In the genomic region with DNA sequence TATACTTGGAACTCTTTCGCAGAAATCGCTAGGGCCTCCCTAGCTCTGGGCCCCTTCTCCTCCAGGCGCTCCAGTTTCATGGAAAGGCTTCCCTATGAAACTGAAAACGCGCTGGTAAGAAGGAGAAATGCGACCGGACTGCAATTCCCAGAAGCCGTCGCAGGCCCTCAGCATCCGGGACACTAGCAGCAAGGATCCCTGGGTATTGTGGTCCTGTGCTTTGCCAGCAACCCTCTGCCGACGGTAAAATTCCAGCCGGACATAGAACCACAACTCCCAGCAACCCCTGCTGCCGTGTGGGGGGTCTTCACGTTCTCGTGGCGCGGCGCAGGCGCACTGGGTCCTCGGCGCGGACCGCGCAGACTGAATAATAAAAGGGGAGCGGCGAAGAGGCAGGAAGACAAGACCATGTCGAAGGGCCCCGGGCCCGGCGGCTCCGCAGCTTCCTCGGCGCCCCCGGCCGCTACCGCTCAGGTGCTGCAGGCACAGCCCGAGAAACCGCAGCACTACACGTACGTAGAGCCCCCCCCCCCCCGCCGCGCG, we compare ENCODE assay signal across 1 cellular context.
A peak's percentile ranks its signal among the peaks of the same experiment; 100 is the strongest.
TF ChIP-seq lines count a peak whose summit lies in the region.

A gene with protein sequence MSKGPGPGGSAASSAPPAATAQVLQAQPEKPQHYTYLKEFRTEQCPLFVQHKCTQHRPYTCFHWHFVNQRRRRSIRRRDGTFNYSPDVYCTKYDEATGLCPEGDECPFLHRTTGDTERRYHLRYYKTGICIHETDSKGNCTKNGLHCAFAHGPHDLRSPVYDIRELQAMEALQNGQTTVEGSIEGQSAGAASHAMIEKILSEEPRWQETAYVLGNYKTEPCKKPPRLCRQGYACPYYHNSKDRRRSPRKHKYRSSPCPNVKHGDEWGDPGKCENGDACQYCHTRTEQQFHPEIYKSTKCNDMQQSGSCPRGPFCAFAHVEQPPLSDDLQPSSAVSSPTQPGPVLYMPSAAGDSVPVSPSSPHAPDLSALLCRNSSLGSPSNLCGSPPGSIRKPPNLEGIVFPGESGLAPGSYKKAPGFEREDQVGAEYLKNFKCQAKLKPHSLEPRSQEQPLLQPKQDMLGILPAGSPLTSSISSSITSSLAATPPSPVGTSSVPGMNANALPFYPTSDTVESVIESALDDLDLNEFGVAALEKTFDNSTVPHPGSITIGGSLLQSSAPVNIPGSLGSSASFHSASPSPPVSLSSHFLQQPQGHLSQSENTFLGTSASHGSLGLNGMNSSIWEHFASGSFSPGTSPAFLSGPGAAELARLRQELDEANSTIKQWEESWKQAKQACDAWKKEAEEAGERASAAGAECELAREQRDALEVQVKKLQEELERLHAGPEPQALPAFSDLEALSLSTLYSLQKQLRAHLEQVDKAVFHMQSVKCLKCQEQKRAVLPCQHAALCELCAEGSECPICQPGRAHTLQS (plus strand): TSS at position 334 of the 543 bp plus-strand sequence. CDS start 75 bp downstream, at position 409.

TF ChIP-seq in HepG2, 621 proteins besides CTCF, POLR2A, EP300 and RAD21 (continued from another document and continues in another):
- TF ChIP-seq, protein P1, sequence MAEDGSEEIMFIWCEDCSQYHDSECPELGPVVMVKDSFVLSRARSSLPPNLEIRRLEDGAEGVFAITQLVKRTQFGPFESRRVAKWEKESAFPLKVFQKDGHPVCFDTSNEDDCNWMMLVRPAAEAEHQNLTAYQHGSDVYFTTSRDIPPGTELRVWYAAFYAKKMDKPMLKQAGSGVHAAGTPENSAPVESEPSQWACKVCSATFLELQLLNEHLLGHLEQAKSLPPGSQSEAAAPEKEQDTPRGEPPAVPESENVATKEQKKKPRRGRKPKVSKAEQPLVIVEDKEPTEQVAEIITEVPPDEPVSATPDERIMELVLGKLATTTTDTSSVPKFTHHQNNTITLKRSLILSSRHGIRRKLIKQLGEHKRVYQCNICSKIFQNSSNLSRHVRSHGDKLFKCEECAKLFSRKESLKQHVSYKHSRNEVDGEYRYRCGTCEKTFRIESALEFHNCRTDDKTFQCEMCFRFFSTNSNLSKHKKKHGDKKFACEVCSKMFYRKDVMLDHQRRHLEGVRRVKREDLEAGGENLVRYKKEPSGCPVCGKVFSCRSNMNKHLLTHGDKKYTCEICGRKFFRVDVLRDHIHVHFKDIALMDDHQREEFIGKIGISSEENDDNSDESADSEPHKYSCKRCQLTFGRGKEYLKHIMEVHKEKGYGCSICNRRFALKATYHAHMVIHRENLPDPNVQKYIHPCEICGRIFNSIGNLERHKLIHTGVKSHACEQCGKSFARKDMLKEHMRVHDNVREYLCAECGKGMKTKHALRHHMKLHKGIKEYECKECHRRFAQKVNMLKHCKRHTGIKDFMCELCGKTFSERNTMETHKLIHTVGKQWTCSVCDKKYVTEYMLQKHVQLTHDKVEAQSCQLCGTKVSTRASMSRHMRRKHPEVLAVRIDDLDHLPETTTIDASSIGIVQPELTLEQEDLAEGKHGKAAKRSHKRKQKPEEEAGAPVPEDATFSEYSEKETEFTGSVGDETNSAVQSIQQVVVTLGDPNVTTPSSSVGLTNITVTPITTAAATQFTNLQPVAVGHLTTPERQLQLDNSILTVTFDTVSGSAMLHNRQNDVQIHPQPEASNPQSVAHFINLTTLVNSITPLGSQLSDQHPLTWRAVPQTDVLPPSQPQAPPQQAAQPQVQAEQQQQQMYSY (CRISPR knock-in tag; IDR thresholded peaks at IDR 0.05) = no peak
- TF ChIP-seq NR2C2 (CRISPR knock-in tag; IDR thresholded peaks at IDR 0.05; ENCODE audit: borderline replicate concordance) (peak; percentile 94), GATA4 (IDR thresholded peaks at IDR 0.05; ENCODE audit: borderline replicate concordance, low read depth) (peak; percentile 34; the same call in 1 of the 2 replicates), ZNF335 (CRISPR knock-in tag; IDR thresholded peaks at IDR 0.05) (peak; percentile 97), ARHGAP35 (CRISPR knock-in tag; IDR thresholded peaks at IDR 0.05; ENCODE audit: borderline replicate concordance) (peak; percentile 51; the same call in 1 of the 2 replicates), KAT8 (CRISPR knock-in tag; IDR thresholded peaks at IDR 0.05) (peak; percentile 77; the same call in 1 of the 2 replicates), EED (CRISPR knock-in tag; IDR thresholded peaks at IDR 0.05) (peak; percentile 13; the same call in 1 of the 2 replicates), ZBTB7B (CRISPR knock-in tag; IDR thresholded peaks at IDR 0.05) (no peak), MLLT10 (CRISPR knock-in tag; IDR thresholded peaks at IDR 0.05) (no peak), ATF7-NPFF (CRISPR knock-in tag; IDR thresholded peaks at IDR 0.05; ENCODE audit: low read depth) (peak; percentile 83), PHF5A (CRISPR knock-in tag; IDR thresholded peaks at IDR 0.05; ENCODE audit: low read depth, unreplicated experiment) (peak; percentile 86), MYNN (CRISPR knock-in tag; IDR thresholded peaks at IDR 0.05; ENCODE audit: low read depth) (0 out of 2 replicates have a peak, but pooled peaks have one; percentile 31), CC2D1A (CRISPR knock-in tag; IDR thresholded peaks at IDR 0.05) (peak; percentile 40; the same call in 1 of the 2 replicates), ZFP1 (CRISPR knock-in tag; IDR thresholded peaks at IDR 0.05) (no peak), KLF12 (CRISPR knock-in tag; IDR thresholded peaks at IDR 0.05; ENCODE audit: borderline replicate concordance) (no peak; the same call in 1 of the 2 replicates), MED1 (CRISPR knock-in tag; IDR thresholded peaks at IDR 0.05) (peak; percentile 31), ELF1 (CRISPR knock-in tag; IDR thresholded peaks at IDR 0.05) (peak; percentile 82), BORCS8-MEF2B (CRISPR knock-in tag; IDR thresholded peaks at IDR 0.05) (peak; percentile 6; the same call in 1 of the 2 replicates), NFE2 (CRISPR knock-in tag; IDR thresholded peaks at IDR 0.05) (0 out of 2 replicates have a peak, but pooled peaks have one; percentile 16), ZNF274 (CRISPR knock-in tag; IDR thresholded peaks at IDR 0.05) (no peak), MED13 (CRISPR knock-in tag; IDR thresholded peaks at IDR 0.05) (no peak), FOXP1 (IDR thresholded peaks at IDR 0.05) (no peak), FOXP1 (CRISPR knock-in tag; IDR thresholded peaks at IDR 0.05) (no peak), RFXANK (CRISPR knock-in tag; IDR thresholded peaks at IDR 0.05) (no peak), ZNF17 (CRISPR knock-in tag; IDR thresholded peaks at IDR 0.05) (no peak), ZNF577 (CRISPR knock-in tag; IDR thresholded peaks at IDR 0.05; ENCODE audit: borderline replicate concordance, low read depth) (no peak), ZNF709 (CRISPR knock-in tag; IDR thresholded peaks at IDR 0.05) (0 out of 2 replicates have a peak, but pooled peaks have one; percentile 64), PAWR (CRISPR knock-in tag; IDR thresholded peaks at IDR 0.05; ENCODE audit: borderline replicate concordance) (no peak), ZNF792 (CRISPR knock-in tag; IDR thresholded peaks at IDR 0.05) (no peak; the same call in 1 of the 2 replicates), HOXD1 (CRISPR knock-in tag; IDR thresholded peaks at IDR 0.05) (peak; percentile 57; the same call in 1 of the 2 replicates), ZNF20 (CRISPR knock-in tag; IDR thresholded peaks at IDR 0.05) (0 out of 2 replicates have a peak, but pooled peaks have one; percentile 62), ZNF124 (CRISPR knock-in tag; IDR thresholded peaks at IDR 0.05) (peak; percentile 51; the same call in 1 of the 2 replicates), NFIB (CRISPR knock-in tag; IDR thresholded peaks at IDR 0.05; ENCODE audit: borderline replicate concordance) (no peak), MED8 (CRISPR knock-in tag; IDR thresholded peaks at IDR 0.05; ENCODE audit: insufficient replicate concordance) (peak; percentile 38), ZNF614 (CRISPR knock-in tag; IDR thresholded peaks at IDR 0.05; ENCODE audit: borderline replicate concordance) (0 out of 2 replicates have a peak, but pooled peaks have one; percentile 19), CCDC6 (CRISPR knock-in tag; IDR thresholded peaks at IDR 0.05) (peak; percentile 60; the same call in 1 of the 2 replicates), KDM5B (CRISPR knock-in tag; IDR thresholded peaks at IDR 0.05; ENCODE audit: borderline replicate concordance) (no peak; the same call in 1 of the 2 replicates), ZNF776 (CRISPR knock-in tag; IDR thresholded peaks at IDR 0.05) (peak; percentile 82; the same call in 1 of the 2 replicates)
- TF ChIP-seq, protein P2, sequence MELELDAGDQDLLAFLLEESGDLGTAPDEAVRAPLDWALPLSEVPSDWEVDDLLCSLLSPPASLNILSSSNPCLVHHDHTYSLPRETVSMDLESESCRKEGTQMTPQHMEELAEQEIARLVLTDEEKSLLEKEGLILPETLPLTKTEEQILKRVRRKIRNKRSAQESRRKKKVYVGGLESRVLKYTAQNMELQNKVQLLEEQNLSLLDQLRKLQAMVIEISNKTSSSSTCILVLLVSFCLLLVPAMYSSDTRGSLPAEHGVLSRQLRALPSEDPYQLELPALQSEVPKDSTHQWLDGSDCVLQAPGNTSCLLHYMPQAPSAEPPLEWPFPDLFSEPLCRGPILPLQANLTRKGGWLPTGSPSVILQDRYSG (CRISPR knock-in tag; IDR thresholded peaks at IDR 0.05) = 0 out of 2 replicates have a peak, but pooled peaks have one; percentile 2
- TF ChIP-seq, protein P3, sequence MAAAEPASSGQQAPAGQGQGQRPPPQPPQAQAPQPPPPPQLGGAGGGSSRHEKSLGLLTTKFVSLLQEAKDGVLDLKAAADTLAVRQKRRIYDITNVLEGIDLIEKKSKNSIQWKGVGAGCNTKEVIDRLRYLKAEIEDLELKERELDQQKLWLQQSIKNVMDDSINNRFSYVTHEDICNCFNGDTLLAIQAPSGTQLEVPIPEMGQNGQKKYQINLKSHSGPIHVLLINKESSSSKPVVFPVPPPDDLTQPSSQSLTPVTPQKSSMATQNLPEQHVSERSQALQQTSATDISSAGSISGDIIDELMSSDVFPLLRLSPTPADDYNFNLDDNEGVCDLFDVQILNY (CRISPR knock-in tag; conservative IDR thresholded peaks at IDR 0.05) = no peak
- TF ChIP-seq, protein P4, sequence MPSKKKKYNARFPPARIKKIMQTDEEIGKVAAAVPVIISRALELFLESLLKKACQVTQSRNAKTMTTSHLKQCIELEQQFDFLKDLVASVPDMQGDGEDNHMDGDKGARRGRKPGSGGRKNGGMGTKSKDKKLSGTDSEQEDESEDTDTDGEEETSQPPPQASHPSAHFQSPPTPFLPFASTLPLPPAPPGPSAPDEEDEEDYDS (CRISPR knock-in tag; IDR thresholded peaks at IDR 0.05) = peak; percentile 77
- TF ChIP-seq, protein P5, sequence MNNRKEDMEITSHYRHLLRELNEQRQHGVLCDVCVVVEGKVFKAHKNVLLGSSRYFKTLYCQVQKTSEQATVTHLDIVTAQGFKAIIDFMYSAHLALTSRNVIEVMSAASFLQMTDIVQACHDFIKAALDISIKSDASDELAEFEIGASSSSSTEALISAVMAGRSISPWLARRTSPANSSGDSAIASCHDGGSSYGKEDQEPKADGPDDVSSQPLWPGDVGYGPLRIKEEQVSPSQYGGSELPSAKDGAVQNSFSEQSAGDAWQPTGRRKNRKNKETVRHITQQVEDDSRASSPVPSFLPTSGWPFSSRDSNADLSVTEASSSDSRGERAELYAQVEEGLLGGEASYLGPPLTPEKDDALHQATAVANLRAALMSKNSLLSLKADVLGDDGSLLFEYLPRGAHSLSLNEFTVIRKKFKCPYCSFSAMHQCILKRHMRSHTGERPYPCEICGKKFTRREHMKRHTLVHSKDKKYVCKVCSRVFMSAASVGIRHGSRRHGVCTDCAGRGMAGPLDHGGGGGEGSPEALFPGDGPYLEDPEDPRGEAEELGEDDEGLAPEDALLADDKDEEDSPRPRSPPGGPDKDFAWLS (CRISPR knock-in tag; IDR thresholded peaks at IDR 0.05; ENCODE audit: borderline replicate concordance) = no peak
- TF ChIP-seq, protein P6, sequence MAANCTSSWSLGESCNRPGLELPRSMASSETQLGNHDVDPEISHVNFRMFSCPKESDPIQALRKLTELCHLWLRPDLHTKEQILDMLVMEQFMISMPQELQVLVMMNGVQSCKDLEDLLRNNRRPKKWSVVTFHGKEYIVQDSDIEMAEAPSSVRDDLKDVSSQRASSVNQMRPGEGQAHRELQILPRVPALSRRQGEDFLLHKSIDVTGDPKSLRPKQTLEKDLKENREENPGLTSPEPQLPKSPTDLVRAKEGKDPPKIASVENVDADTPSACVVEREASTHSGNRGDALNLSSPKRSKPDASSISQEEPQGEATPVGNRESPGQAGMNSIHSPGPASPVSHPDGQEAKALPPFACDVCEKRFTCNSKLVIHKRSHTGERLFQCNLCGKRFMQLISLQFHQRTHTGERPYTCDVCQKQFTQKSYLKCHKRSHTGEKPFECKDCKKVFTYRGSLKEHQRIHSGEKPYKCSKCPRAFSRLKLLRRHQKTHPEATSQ (CRISPR knock-in tag; IDR thresholded peaks at IDR 0.05; ENCODE audit: borderline replicate concordance) = peak; percentile 17
- TF ChIP-seq, protein P7, sequence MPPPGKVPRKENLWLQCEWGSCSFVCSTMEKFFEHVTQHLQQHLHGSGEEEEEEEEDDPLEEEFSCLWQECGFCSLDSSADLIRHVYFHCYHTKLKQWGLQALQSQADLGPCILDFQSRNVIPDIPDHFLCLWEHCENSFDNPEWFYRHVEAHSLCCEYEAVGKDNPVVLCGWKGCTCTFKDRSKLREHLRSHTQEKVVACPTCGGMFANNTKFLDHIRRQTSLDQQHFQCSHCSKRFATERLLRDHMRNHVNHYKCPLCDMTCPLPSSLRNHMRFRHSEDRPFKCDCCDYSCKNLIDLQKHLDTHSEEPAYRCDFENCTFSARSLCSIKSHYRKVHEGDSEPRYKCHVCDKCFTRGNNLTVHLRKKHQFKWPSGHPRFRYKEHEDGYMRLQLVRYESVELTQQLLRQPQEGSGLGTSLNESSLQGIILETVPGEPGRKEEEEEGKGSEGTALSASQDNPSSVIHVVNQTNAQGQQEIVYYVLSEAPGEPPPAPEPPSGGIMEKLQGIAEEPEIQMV (CRISPR knock-in tag; IDR thresholded peaks at IDR 0.05; ENCODE audit: low read depth) = peak; percentile 98
- TF ChIP-seq, protein P8, sequence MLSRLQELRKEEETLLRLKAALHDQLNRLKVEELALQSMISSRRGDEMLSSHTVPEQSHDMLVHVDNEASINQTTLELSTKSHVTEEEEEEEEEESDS (CRISPR knock-in tag; IDR thresholded peaks at IDR 0.05; ENCODE audit: borderline replicate concordance) = peak; percentile 16; the same call in 1 of the 2 replicates
- TF ChIP-seq, protein P9, sequence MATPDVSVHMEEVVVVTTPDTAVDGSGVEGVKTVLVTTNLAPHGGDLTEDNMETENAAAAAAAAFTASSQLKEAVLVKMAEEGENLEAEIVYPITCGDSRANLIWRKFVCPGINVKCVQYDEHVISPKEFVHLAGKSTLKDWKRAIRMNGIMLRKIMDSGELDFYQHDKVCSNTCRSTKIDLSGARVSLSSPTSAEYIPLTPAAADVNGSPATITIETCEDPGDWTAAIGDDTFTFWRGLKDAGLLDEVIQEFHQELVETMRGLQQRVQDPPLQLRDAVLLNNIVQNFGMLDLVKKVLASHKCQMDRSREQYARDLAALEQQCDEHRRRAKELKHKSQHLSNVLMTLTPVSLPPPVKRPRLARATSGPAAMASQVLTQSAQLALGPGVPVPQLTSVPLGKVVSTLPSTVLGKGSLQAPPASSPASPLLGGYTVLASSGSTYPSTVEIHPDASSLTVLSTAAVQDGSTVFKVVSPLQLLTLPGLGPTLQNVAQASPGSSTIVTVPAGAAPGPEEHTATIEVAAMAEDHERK (CRISPR knock-in tag; IDR thresholded peaks at IDR 0.05; ENCODE audit: low read depth) = peak; percentile 95
- TF ChIP-seq, protein P10, sequence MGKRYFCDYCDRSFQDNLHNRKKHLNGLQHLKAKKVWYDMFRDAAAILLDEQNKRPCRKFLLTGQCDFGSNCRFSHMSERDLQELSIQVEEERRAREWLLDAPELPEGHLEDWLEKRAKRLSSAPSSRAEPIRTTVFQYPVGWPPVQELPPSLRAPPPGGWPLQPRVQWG (CRISPR knock-in tag; IDR thresholded peaks at IDR 0.05; ENCODE audit: borderline replicate concordance, low read depth) = no peak
